Comparison of ENCODE assay signal across 24 cellular contexts in genomic region chr5:78260771-78261170, GRCh38.
"Had no signal": no experiment of that assay in that cellular context is flagged by ENCODE, and none has a peak within 500 bp of the region (broad histone marks: within the 10 kb centered on the region; RNA-seq: fewer than 3 reads in every experiment).

No MANE protein-coding gene starts in this region.

- H3K9me3 ChIP-seq: esophagus muscularis mucosa, left ventricle myocardium inferior, psoas muscle, suprapubic skin, tibial artery had no signal

- H3K79me2 ChIP-seq: parathyroid adenoma had no signal

- H3K4me3 ChIP-seq: esophagus muscularis mucosa, left ventricle myocardium inferior, lung, psoas muscle, suprapubic skin, tibial artery, upper lobe of right lung had no signal

- DNase-seq: activated B cell treated with CpG ODN at 0.5 μM for 24 hours; activated CD8-positive, alpha-beta memory T cell treated with anti-CD3 and anti-CD28 coated beads, Interleukin-2, amount 10 ng/mL, durations not matched to agents 7 days and 5 days; activated CD8-positive, alpha-beta T cell treated with anti-CD3 and anti-CD28 coated beads, Interleukin-2, amount 10 ng/mL, durations not matched to agents 7 days and 5 days; activated naive CD4-positive, alpha-beta T cell; activated T-cell treated with anti-CD3 and anti-CD28 coated beads, Interleukin-2, amount 50 U/mL, for 72 hours; aorta; caudate nucleus; left ventricle myocardium inferior; naive thymus-derived CD8-positive, alpha-beta T cell; occipital lobe; psoas muscle; stimulated activated CD4-positive, alpha-beta T cell treated with anti-CD3 and anti-CD28 coated beads, Interleukin-15, amount 100 ng/mL, for 24 hours; stimulated activated CD4-positive, alpha-beta T cell treated with anti-CD3 and anti-CD28 coated beads, Interleukin-2, amount 100 ng/mL, for 24 hours; stimulated activated naive B cell treated with anti-CD40 and anti-IgM and Interleukin-4, amounts not matched to agents 10 μg/mL and 1 μg/mL and 100 μg/mL, for 72 hours; T-helper 1 cell; tibial artery; upper lobe of right lung had no signal

- H2AFZ ChIP-seq: parathyroid adenoma had no signal

- FAIRE-seq: endothelial cell of umbilical vein, frontal cortex, islet of Langerhans had no signal

- ATAC-seq: activated CD8-positive, alpha-beta memory T cell treated with anti-CD3 and anti-CD28 coated beads, Interleukin-2, amount 10 ng/mL, durations not matched to agents 7 days and 5 days; activated CD8-positive, alpha-beta T cell treated with anti-CD3 and anti-CD28 coated beads, Interleukin-2, amount 10 ng/mL, durations not matched to agents 7 days and 5 days; activated T-cell treated with anti-CD3 and anti-CD28 coated beads, Interleukin-2, amount 50 U/mL, for 72 hours; naive thymus-derived CD8-positive, alpha-beta T cell; stimulated activated naive B cell treated with anti-CD40 and anti-IgM and Interleukin-4, amounts not matched to agents 10 μg/mL and 1 μg/mL and 100 μg/mL, for 72 hours; upper lobe of right lung had no signal

- H3K27me3 ChIP-seq: esophagus muscularis mucosa, suprapubic skin, tibial artery, upper lobe of right lung had no signal

- H3K27ac ChIP-seq: esophagus muscularis mucosa, left ventricle myocardium inferior, parathyroid adenoma, psoas muscle, suprapubic skin, tibial artery, upper lobe of right lung had no signal

- H3K9ac ChIP-seq: parathyroid adenoma had no signal

- H3K4me1 ChIP-seq: esophagus muscularis mucosa, left ventricle myocardium inferior, parathyroid adenoma, psoas muscle, suprapubic skin, tibial artery, upper lobe of right lung had no signal
